ENCODE assay signal across 8 cellular contexts in genomic region chr7:90595341-90595800, GRCh38. TPM values are rescaled to one million over a fixed set of nuclear protein-coding genes. Genes with fewer than 3 reads are reported as not detected.
DNase-seq lines count a peak whose midpoint lies in the region; ATAC-seq and TF ChIP-seq lines count a peak whose summit lies in the region.

No MANE protein-coding gene starts in this region.

- peaks cover 0 to 41% (median 1%) of the 10 kb centered on the region in 4 donors for H3K4me1 ChIP-seq in tibial nerve

- DNase-seq in G401 (ENCODE audit: low spot score): peak; percentile 44
- no peak for DNase-seq in left colon
- DNase-seq in tibial nerve (ENCODE audit: low spot score in 2 of 2): no peak
- no peak for DNase-seq in AG20443 (ENCODE audit: low spot score)
- no peak for DNase-seq in stimulated activated CD4-positive, alpha-beta T cell treated with anti-CD3 and anti-CD28 coated beads, Interleukin-15, amount 100 ng/mL, for 24 hours
- DNase-seq in activated CD4-positive, alpha-beta T cell treated with anti-CD3 and anti-CD28 coated beads, Interleukin-2, amount 50 U/mL, for 4 hours: no peak

- H3K4me3 ChIP-seq in tibial nerve: peak overlapping the region; percentile 64 to 88 (median 78)

- TF ChIP-seq CTCF in tibial nerve (IDR thresholded peaks at IDR 0.05): no peak

- in situ Hi-C loops in G401 (cut with HindIII; ENCODE audit: low sequenced_read_pairs): no loop called here

- no peaks in the 10 kb centered on the region for H3K9me3 ChIP-seq in tibial nerve

- TF ChIP-seq POLR2A in tibial nerve (IDR thresholded peaks at IDR 0.05): no peak

- intact Hi-C loops in left colon (cut with DNase I, micrococcal nuclease): no loop called here

- H3K27ac ChIP-seq in adipose tissue (ENCODE audit: low read depth, low read length) (peak overlapping the region; percentile 34), tibial nerve (peak overlapping the region; percentile 76 to 92 (median 86))

- 10 to 22% (median 11%) methylated on average over 9 to 10 of the region's 10 CpGs for WGBS in adipose tissue, 3 donors
- 14 to 16% methylated on average over 10 of the region's 10 CpGs for WGBS in tibial nerve, 2 donors

- ATAC-seq in HG02759 (IDR thresholded peaks at IDR 0.05; ENCODE audit: unreplicated experiment) (peak; percentile 6), left colon (peak; percentile 7)

- no peaks in the 10 kb centered on the region for H3K36me3 ChIP-seq in tibial nerve

- no peaks in the 10 kb centered on the region for H3K27me3 ChIP-seq in tibial nerve

- no peak for TF ChIP-seq EP300 in tibial nerve (IDR thresholded peaks at IDR 0.05)

RNA-seq across cellular contexts. Expression of gene CDK14, which starts 0.8 kb away (rescaled TPM):
- total RNA-seq in G401 (2014; rRNA removed; shearing (Covaris generic)): not detected in 2 replicates
- 10 to 100 TPM in 1 of 3 donors, 1 to 10 TPM in 2; 4.5 to 14.7 (median 5.2) TPM for polyA plus RNA-seq in adipose tissue
- total RNA-seq in left colon (1 to 10 TPM; 5.1 to 5.5 TPM), tibial nerve (10 to 100 TPM; 22.2 to 36.3 (median 28.6) TPM)
